ENCODE assay signal across 8 cellular contexts in genomic region chr17:35088911-35089845, GRCh38. TPM values are rescaled to one million over a fixed set of nuclear protein-coding genes. Genes with fewer than 3 reads are reported as not detected.
DNase-seq lines count a peak whose midpoint lies in the region; ATAC-seq and TF ChIP-seq lines count a peak whose summit lies in the region.

No MANE protein-coding gene starts in this region.

- 8 to 13% methylated on average over 17 to 20 of the region's 92 CpGs for WGBS in lower leg skin, 2 donors

- DNase-seq in C1 segment of cervical spinal cord (lab: John Stamatoyannopoulos, UW), result peak in 13 of 14 donors; percentile 50 to 94 (median 77)
- DNase-seq in GM19238 (ENCODE audit: insufficient read length, low spot score), result peak; percentile 77
- peak; percentile 27 to 90 for DNase-seq in NCI-H526 (lab: John Stamatoyannopoulos, UW)
- peak; percentile 79 to 83 for DNase-seq in activated CD4-positive, alpha-beta T cell treated with anti-CD3 and anti-CD28 coated beads, Interleukin-2, amount 50 U/mL, for 4 hours
- DNase-seq in dermis microvascular lymphatic vessel endothelial cell (ENCODE audit: low read depth in 2 of 2), result peak; percentile 35 to 83
- DNase-seq in lower leg skin (ENCODE audit: low spot score in 2 of 2), result peak; percentile 75 to 97
- peak; percentile 79 to 91 (median 86) for DNase-seq in stimulated activated CD4-positive, alpha-beta T cell treated with anti-CD3 and anti-CD28 coated beads, TNF-alpha, amount 100 ng/mL, for 1 hour (ENCODE audit: low read depth in 3 of 3, low spot score in 1 of 3)

- intact Hi-C loops in lower leg skin (cut with DNase I; ENCODE audit: low total_unique reads), result no loop called here

- no peak for TF ChIP-seq POLR2A in lower leg skin (IDR thresholded peaks at IDR 0.05)

- H3K4me3 ChIP-seq in lower leg skin (ENCODE audit: low read depth, poor library complexity, severe bottlenecking), result peak overlapping the region; percentile 85

- ATAC-seq in HG03378 (IDR thresholded peaks at IDR 0.05; ENCODE audit: unreplicated experiment), result peak; percentile 27

- peak in 1 of 3 donors; percentile 62 for TF ChIP-seq CTCF in lower leg skin (IDR thresholded peaks at IDR 0.05)

RNA-seq across cellular contexts. Expression of gene RFFL, which starts 25.7 kb away (rescaled TPM):
- total RNA-seq in dermis microvascular lymphatic vessel endothelial cell (6.0 and 7.3 TPM in 2 replicates), lower leg skin (10 to 100 TPM; 16.5 to 31.9 (median 21.4) TPM)

RNA-seq across cellular contexts. Expression of gene RAD51D, which starts 30.5 kb away (rescaled TPM):
- 7.7 and 22.0 TPM in 2 replicates for total RNA-seq in dermis microvascular lymphatic vessel endothelial cell
- 1 to 10 TPM; 2.8 to 5.9 (median 3.8) TPM for total RNA-seq in lower leg skin

RNA-seq across cellular contexts. Expression of gene FNDC8, which starts 32.2 kb away (rescaled TPM):
- under 0.01 TPM in 1 of 2 replicates, not detected in the other for total RNA-seq in dermis microvascular lymphatic vessel endothelial cell
- not detected for total RNA-seq in lower leg skin

RNA-seq across cellular contexts. Expression of gene NLE1, which starts 52.9 kb away (rescaled TPM):
- 15.0 and 17.4 TPM in 2 replicates for total RNA-seq in dermis microvascular lymphatic vessel endothelial cell
- 10 to 100 TPM; 12.7 to 23.0 (median 13.2) TPM for total RNA-seq in lower leg skin

RNA-seq across cellular contexts. Expression of gene UNC45B, which starts 58.4 kb away (rescaled TPM):
- total RNA-seq in dermis microvascular lymphatic vessel endothelial cell (under 0.01 TPM in 1 of 2 replicates, not detected in the other), lower leg skin (under 1 TPM in 1 of 4 donors, not detected in 3; 0.06 TPM)

Comparison
In these comparisons a context has a peak if more than half of its experiments do, and no peak if none do; other contexts are left out.
1. Peak in every context shown above with its lines: DNase-seq, ATAC-seq and H3K4me3 ChIP-seq.